Comparison of ENCODE assay signal across 1 cellular context in the genomic region with DNA sequence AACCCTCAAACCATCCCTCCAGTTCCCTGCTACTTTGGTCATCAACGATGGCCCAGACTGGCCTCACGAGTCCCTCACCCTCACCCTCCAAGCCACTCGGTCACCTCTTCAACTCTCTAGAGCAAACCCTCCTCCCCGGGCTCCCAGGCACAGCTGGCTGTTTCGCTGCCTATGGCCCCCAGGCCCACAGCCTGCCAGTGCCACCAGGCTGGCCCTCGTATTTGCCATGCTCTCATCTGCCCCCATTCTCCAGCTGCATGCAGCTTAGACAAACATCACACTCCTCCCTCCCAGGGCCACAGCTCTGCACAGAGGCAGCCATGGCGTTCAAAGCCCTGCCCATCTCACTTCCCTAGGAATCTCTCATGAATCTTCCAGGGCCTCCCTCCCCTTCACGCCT.
TF ChIP-seq lines count a peak whose summit lies in the region.

No MANE protein-coding gene starts in this region.

TF ChIP-seq in HepG2, 621 proteins besides CTCF, POLR2A, EP300 and RAD21:
- TF ChIP-seq TEAD3 (CRISPR knock-in tag; optimal IDR thresholded peaks at IDR 0.05; ENCODE audit: borderline replicate concordance) (no peak), NCOA1 (CRISPR knock-in tag; IDR thresholded peaks at IDR 0.05) (no peak), ZNF253 (CRISPR knock-in tag; IDR thresholded peaks at IDR 0.05; ENCODE audit: borderline replicate concordance) (0 out of 2 replicates have a peak, but pooled peaks have one; percentile 17), ZNF263 (CRISPR knock-in tag; IDR thresholded peaks at IDR 0.05) (no peak), AGO2 (optimal IDR thresholded peaks at IDR 0.05; ENCODE audit: low read depth, low read length) (peak; percentile 58), ZC3H4 (CRISPR knock-in tag; IDR thresholded peaks at IDR 0.05; ENCODE audit: borderline replicate concordance) (no peak), RBM39 (IDR thresholded peaks at IDR 0.05; ENCODE audit: low read depth, low read length, poor library complexity, severe bottlenecking) (no peak), MEF2D (CRISPR knock-in tag; IDR thresholded peaks at IDR 0.05) (no peak)
- TF ChIP-seq, protein P1, sequence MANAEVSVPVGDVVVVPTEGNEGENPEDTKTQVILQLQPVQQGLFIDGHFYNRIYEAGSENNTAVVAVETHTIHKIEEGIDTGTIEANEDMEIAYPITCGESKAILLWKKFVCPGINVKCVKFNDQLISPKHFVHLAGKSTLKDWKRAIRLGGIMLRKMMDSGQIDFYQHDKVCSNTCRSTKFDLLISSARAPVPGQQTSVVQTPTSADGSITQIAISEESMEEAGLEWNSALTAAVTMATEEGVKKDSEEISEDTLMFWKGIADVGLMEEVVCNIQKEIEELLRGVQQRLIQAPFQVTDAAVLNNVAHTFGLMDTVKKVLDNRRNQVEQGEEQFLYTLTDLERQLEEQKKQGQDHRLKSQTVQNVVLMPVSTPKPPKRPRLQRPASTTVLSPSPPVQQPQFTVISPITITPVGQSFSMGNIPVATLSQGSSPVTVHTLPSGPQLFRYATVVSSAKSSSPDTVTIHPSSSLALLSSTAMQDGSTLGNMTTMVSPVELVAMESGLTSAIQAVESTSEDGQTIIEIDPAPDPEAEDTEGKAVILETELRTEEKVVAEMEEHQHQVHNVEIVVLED (CRISPR knock-in tag; IDR thresholded peaks at IDR 0.05; ENCODE audit: borderline replicate concordance) = no peak
